ENCODE assay signal across 8 cellular contexts in genomic region chr7:39746162-39746782, GRCh38.
DNase-seq lines count a peak whose midpoint lies in the region; ATAC-seq, FAIRE-seq and TF ChIP-seq lines count a peak whose summit lies in the region.

No MANE protein-coding gene starts in this region.

- H3K27me3 Mint-ChIP-seq in brain = no peaks in the 10 kb centered on the region

- no peak for TF ChIP-seq POLR2A in H54 (IDR thresholded peaks at IDR 0.05; ENCODE audit: low read depth, low read length)

- peak overlapping the region in 3 of 5 experiments; percentile 55 to 73 (median 63) for H3K27ac Mint-ChIP-seq in brain

- H3K36me3 Mint-ChIP-seq in brain = peaks cover 16% of the 10 kb centered on the region

- H3K4me1 Mint-ChIP-seq in brain = peaks cover 13% of the 10 kb centered on the region

- ATAC-seq in HG03521 (IDR thresholded peaks at IDR 0.05; ENCODE audit: unreplicated experiment) = no peak

- DNase-seq in D341Med (ENCODE audit: low spot score) (peak; percentile 87), H54 (ENCODE audit: insufficient read length, low spot score) (peak; percentile 96), NCI-H1930 (lab: John Stamatoyannopoulos, UW) (peak; percentile 27 to 45), T1000 (lab: John Stamatoyannopoulos, UW) (peak; percentile 25), iPS-NIHi7 (ENCODE audit: extremely low spot score) (peak; percentile 90)
- DNase-seq in stimulated activated CD4-positive, alpha-beta T cell treated with anti-CD3 and anti-CD28 coated beads, Interleukin-12 subunit alpha, Interleukin-12 subunit beta, amount 100 ng/mL, for 4 hours = peak; percentile 56

- peak; percentile 82 to 87 for TF ChIP-seq CTCF in brain (conservative IDR thresholded peaks at IDR 0.05)

- peak overlapping the region in 1 of 5 experiments; percentile 1 for H3K4me3 Mint-ChIP-seq in brain

- H3K9me3 Mint-ChIP-seq in brain = no peaks in the 10 kb centered on the region

- FAIRE-seq in H54 (lab: Jason Lieb, UNC) = peak; percentile 70

Comparison
In these comparisons a context has a peak if more than half of its experiments do, and no peak if none do; other contexts are left out.
1. DNase-seq: peak in every context shown above with its lines; median percentile 96 in H54; 90 in iPS-NIHi7; 87 in D341Med; 56 in stimulated activated CD4-positive, alpha-beta T cell treated with anti-CD3 and anti-CD28 coated beads, Interleukin-12 subunit alpha, Interleukin-12 subunit beta, amount 100 ng/mL, for 4 hours; 36 in NCI-H1930; 25 in T1000.